In genomic region chr2:201781583-201782051, GRCh38 we compare ENCODE assay signal across 8 cellular contexts. TPM values are rescaled to one million over a fixed set of nuclear protein-coding genes. Genes with fewer than 3 reads are reported as not detected.
A peak's percentile ranks its signal among the peaks of the same experiment; 100 is the strongest.
DNase-seq lines count a peak whose midpoint lies in the region; ATAC-seq and TF ChIP-seq lines count a peak whose summit lies in the region.

No MANE protein-coding gene starts in this region.

- CTCF ChIA-PET in Calu3 (lab: Charles Lee): interaction anchor here (0.5 to 1.9 kb wide), 3 partner anchors 13 to 23 kb away, joined by 4 read pairs; no protein-coding TSS in a partner anchor

- H3K27ac Mint-ChIP-seq in Calu3 (ENCODE audit: unreplicated experiment): peak overlapping the region; percentile 90
- H3K27ac Mint-ChIP-seq in T-helper 1 cell treated with Interleukin-12 subunit alpha and Interleukin-12 subunit beta and Interleukin-4 antibody, amounts not matched to agents 30 μg/mL and 1 μg/mL, for 36 hours: peak overlapping the region; percentile 98
- peak overlapping the region; percentile 99 for H3K27ac Mint-ChIP-seq in endothelial cell (ENCODE audit: unreplicated experiment)
- peak overlapping the region; percentile 96 to 100 (median 98) for H3K27ac Mint-ChIP-seq in naive B cell

- H3K36me3 Mint-ChIP-seq in Calu3 (ENCODE audit: insufficient read depth, unreplicated experiment) (peaks cover 30% of the 10 kb centered on the region), endothelial cell (ENCODE audit: low read depth, unreplicated experiment) (peaks cover 3% of the 10 kb centered on the region), naive B cell (no peaks in the 10 kb centered on the region)
- H3K36me3 Mint-ChIP-seq in T-helper 1 cell treated with Interleukin-12 subunit alpha and Interleukin-12 subunit beta and Interleukin-4 antibody, amounts not matched to agents 30 μg/mL and 1 μg/mL, for 36 hours (ENCODE audit: low read depth): no peaks in the 10 kb centered on the region

- H3K27me3 Mint-ChIP-seq in Calu3 (ENCODE audit: unreplicated experiment) (no peaks in the 10 kb centered on the region), endothelial cell (ENCODE audit: unreplicated experiment) (peaks cover 13% of the 10 kb centered on the region), naive B cell (peaks cover 9 to 16% (median 11%) of the 10 kb centered on the region in 3 donors)
- peaks cover 18% of the 10 kb centered on the region for H3K27me3 Mint-ChIP-seq in T-helper 1 cell treated with Interleukin-12 subunit alpha and Interleukin-12 subunit beta and Interleukin-4 antibody, amounts not matched to agents 30 μg/mL and 1 μg/mL, for 36 hours (ENCODE audit: low read depth)

- H3K4me3 Mint-ChIP-seq in Calu3 (ENCODE audit: low read depth, unreplicated experiment): peak overlapping the region; percentile 93
- peak overlapping the region; percentile 98 for H3K4me3 Mint-ChIP-seq in T-helper 1 cell treated with Interleukin-12 subunit alpha and Interleukin-12 subunit beta and Interleukin-4 antibody, amounts not matched to agents 30 μg/mL and 1 μg/mL, for 36 hours
- H3K4me3 Mint-ChIP-seq in endothelial cell (ENCODE audit: unreplicated experiment): peak overlapping the region; percentile 97
- peak overlapping the region; percentile 94 to 100 (median 98) for H3K4me3 Mint-ChIP-seq in naive B cell

- no peaks in the 10 kb centered on the region for H3K4me1 ChIP-seq in urinary bladder (ENCODE audit: insufficient read depth)

- BruUV-seq in Calu3 (replicated peaks; lab: Mats Ljungman, UMichigan): no TSS peak

- 3% methylated on average over 13 of the region's 13 CpGs for WGBS in urinary bladder

- H3K4me1 Mint-ChIP-seq in Calu3 (ENCODE audit: low read depth, unreplicated experiment) (peaks cover 21% of the 10 kb centered on the region), endothelial cell (ENCODE audit: unreplicated experiment) (peaks cover 23% of the 10 kb centered on the region), naive B cell (peaks cover 14 to 22% (median 17%) of the 10 kb centered on the region in 3 donors)
- peaks cover 24% of the 10 kb centered on the region for H3K4me1 Mint-ChIP-seq in T-helper 1 cell treated with Interleukin-12 subunit alpha and Interleukin-12 subunit beta and Interleukin-4 antibody, amounts not matched to agents 30 μg/mL and 1 μg/mL, for 36 hours (ENCODE audit: low read depth)

- H3K36me3 ChIP-seq in urinary bladder (ENCODE audit: insufficient read depth): no peaks in the 10 kb centered on the region

- H3K27ac ChIP-seq in urinary bladder (ENCODE audit: low read depth): no peak overlapping the region

- H3K4me3 ChIP-seq in HFF-Myc (replicated peaks; ENCODE audit: low read depth, low read length) (peak overlapping the region; percentile 89), urinary bladder (ENCODE audit: low read depth, low read length) (peak overlapping the region; percentile 77)

- no peak for DNase-seq in Calu3
- DNase-seq in HFF-Myc (ENCODE audit: extremely low read depth, low read depth): no peak
- DNase-seq in endothelial cell (ENCODE audit: low spot score): no peak
- peak; percentile 6 for DNase-seq in naive B cell
- no peak for DNase-seq in NCI-H446 treated with DMSO at 0.1 percent for 48 hours (lab: John Stamatoyannopoulos, UW)

- ATAC-seq in naive B cell (ENCODE audit: low read depth in 2 of 2): no peak
- ATAC-seq in GM18868 (IDR thresholded peaks at IDR 0.05; ENCODE audit: unreplicated experiment): no peak

- intact Hi-C loops in Calu3 (cut with micrococcal nuclease; ENCODE audit: unreplicated experiment): no loop called here

- TF ChIP-seq CTCF in Calu3 (IDR thresholded peaks at IDR 0.05; ENCODE audit: unreplicated experiment) (no peak), HFF-Myc (IDR thresholded peaks at IDR 0.05; ENCODE audit: low read depth, low read length, missing control alignments) (no peak), endothelial cell (IDR thresholded peaks at IDR 0.05; ENCODE audit: unreplicated experiment) (no peak)

- H3K9me3 Mint-ChIP-seq in Calu3 (ENCODE audit: low read depth, unreplicated experiment) (no peaks in the 10 kb centered on the region), endothelial cell (ENCODE audit: unreplicated experiment) (no peaks in the 10 kb centered on the region), naive B cell (no peaks in the 10 kb centered on the region)
- no peaks in the 10 kb centered on the region for H3K9me3 Mint-ChIP-seq in T-helper 1 cell treated with Interleukin-12 subunit alpha and Interleukin-12 subunit beta and Interleukin-4 antibody, amounts not matched to agents 30 μg/mL and 1 μg/mL, for 36 hours

RNA-seq across cellular contexts. Expression of gene ALS2, which starts 0.9 kb away (rescaled TPM):
- total RNA-seq in Calu3 (2022) (25.4 and 29.0 TPM in 2 replicates), endothelial cell (ENCODE audit: unreplicated experiment) (43.1 TPM), urinary bladder (28.2 TPM)
- polyA plus RNA-seq in naive B cell (ENCODE audit: low read depth in 6 of 6) (1 to 10 TPM; 2.4 to 4.6 (median 4.0) TPM), urinary bladder (11.0 TPM)

RNA-seq across cellular contexts. Expression of gene CDK15, which starts 24.7 kb away (rescaled TPM):
- total RNA-seq in Calu3 (2022): not detected in 2 replicates
- total RNA-seq in endothelial cell (ENCODE audit: unreplicated experiment): not detected
- not detected for polyA plus RNA-seq in naive B cell (ENCODE audit: low read depth in 6 of 6)
- total RNA-seq in urinary bladder: 3.7 TPM
- 1.6 TPM for polyA plus RNA-seq in urinary bladder
